24 cellular contexts compared by ENCODE assay signal in the genomic region with DNA sequence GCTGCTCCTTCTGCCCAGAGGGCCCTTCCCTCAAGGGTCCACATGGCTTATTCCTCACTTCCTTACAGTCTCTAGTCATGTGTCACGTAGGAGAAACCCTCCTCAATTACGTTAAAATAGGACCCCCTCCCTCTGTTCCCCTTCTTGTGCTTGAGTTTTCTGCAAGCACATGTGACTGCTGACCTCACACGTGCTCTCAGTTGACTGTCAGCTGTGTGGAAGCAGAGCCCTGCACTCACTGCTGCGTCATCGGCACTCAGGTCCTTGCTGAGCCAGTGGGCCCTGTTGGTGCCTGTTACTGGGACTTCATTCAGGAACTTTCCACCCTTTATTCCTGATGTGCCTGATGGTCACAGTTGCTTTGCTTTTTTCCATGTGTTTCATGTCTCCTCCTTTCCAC. TPM values are rescaled to one million over a fixed set of nuclear protein-coding genes. Genes with fewer than 3 reads are reported as not detected.
DNase-seq lines count a peak whose midpoint lies in the region; ATAC-seq and TF ChIP-seq lines count a peak whose summit lies in the region.
"Had no signal": no experiment of that assay in that cellular context is flagged by ENCODE, and none has a peak within 500 bp of the region (broad histone marks: within the 10 kb centered on the region; RNA-seq: fewer than 3 reads in every experiment).

No MANE protein-coding gene starts in this region.

- no peak for DNase-seq in activated CD4-positive, alpha-beta T cell treated with anti-CD3 and anti-CD28 coated beads for 36 hours
- no peak for DNase-seq in activated CD4-positive, alpha-beta T cell treated with anti-CD3 and anti-CD28 coated beads for 1 hour
- no peak for DNase-seq in GM23338 (ENCODE audit: low spot score)
- no peak for DNase-seq in activated naive CD8-positive, alpha-beta T cell treated with anti-CD3 and anti-CD28 coated beads for 36 hours
- no peak for DNase-seq in natural killer cell treated with Interleukin-12 subunit alpha and Interleukin-12 subunit beta and Interleukin-15 and Interleukin-18, amount 100 ng/mL, for 72 hours (ENCODE audit: low spot score)
- DNase-seq in tibial nerve (ENCODE audit: low spot score in 2 of 2) = no peak
- DNase-seq in COR-L47 (lab: John Stamatoyannopoulos, UW) = no peak
- DNase-seq in sigmoid colon = no peak
- DNase-seq: activated effector memory CD4-positive, alpha-beta T cell treated with anti-CD3 and anti-CD28 coated beads, Interleukin-2, amount 50 U/mL, for 16 hours; foreskin fibroblast; hippocampal formation; kidney; mammary epithelial cell; NCI-H146; NCI-H2227 treated with DMSO at 0.1 percent for 48 hours; PC-9; stimulated activated CD4-positive, alpha-beta T cell treated with anti-CD3 and anti-CD28 coated beads, Interleukin-12 subunit alpha, Interleukin-12 subunit beta, amount 100 ng/mL, for 4 hours; trophoblast cell had no signal

- H3K27ac Mint-ChIP-seq in activated CD4-positive, alpha-beta T cell treated with anti-CD3 and anti-CD28 coated beads for 36 hours = peak overlapping the region; percentile 59
- H3K27ac Mint-ChIP-seq in GM23338 = peak overlapping the region; percentile 36; the same call in 1 of the 2 replicates
- H3K27ac Mint-ChIP-seq in activated naive CD8-positive, alpha-beta T cell treated with anti-CD3 and anti-CD28 coated beads for 36 hours = peak overlapping the region; percentile 62
- H3K27ac Mint-ChIP-seq in natural killer cell treated with Interleukin-12 subunit alpha and Interleukin-12 subunit beta and Interleukin-15 and Interleukin-18, amount 100 ng/mL, for 72 hours = peak overlapping the region; percentile 83 to 84
- H3K27ac Mint-ChIP-seq: nephron had no signal

- H3K9me3 ChIP-seq in tibial nerve (no peaks in the 10 kb centered on the region), sigmoid colon (no peaks in the 10 kb centered on the region)
- H3K9me3 ChIP-seq: ascending aorta, BLaER1 had no signal

- H3K27me3 Mint-ChIP-seq in activated CD4-positive, alpha-beta T cell treated with anti-CD3 and anti-CD28 coated beads for 36 hours = no peaks in the 10 kb centered on the region
- peaks cover 2% of the 10 kb centered on the region for H3K27me3 Mint-ChIP-seq in GM23338 (ENCODE audit: insufficient read depth, low read depth, poor library complexity)
- no peaks in the 10 kb centered on the region for H3K27me3 Mint-ChIP-seq in activated naive CD8-positive, alpha-beta T cell treated with anti-CD3 and anti-CD28 coated beads for 36 hours
- no peaks in the 10 kb centered on the region for H3K27me3 Mint-ChIP-seq in natural killer cell treated with Interleukin-12 subunit alpha and Interleukin-12 subunit beta and Interleukin-15 and Interleukin-18, amount 100 ng/mL, for 72 hours

- WGBS in tibial nerve, 2 donors = 88 to 93% methylated on average over 5 of the region's 5 CpGs
- WGBS in sigmoid colon, 2 donors = 85 to 93% methylated on average over 5 of the region's 5 CpGs

- peaks cover 35% of the 10 kb centered on the region for H3K79me2 ChIP-seq in GM23338 (replicated peaks; ENCODE audit: insufficient read depth)

- CTCF ChIA-PET in activated CD4-positive, alpha-beta T cell treated with anti-CD3 and anti-CD28 coated beads for 36 hours (lab: Charles Lee) = interaction anchor here (1.4 kb wide), 1 partner anchor 11 kb away, joined by 3 read pairs; a partner anchor contains a TSS

- no peak for TF ChIP-seq CTCF in GM23338 (conservative IDR thresholded peaks at IDR 0.05; ENCODE audit: low read depth in 2 of 2)
- TF ChIP-seq CTCF in tibial nerve (IDR thresholded peaks at IDR 0.05) = no peak
- no peak for TF ChIP-seq CTCF in sigmoid colon (IDR thresholded peaks at IDR 0.05)

- H3F3A ChIP-seq in GM23338 (replicated peaks; ENCODE audit: low read depth) = no peaks in the 10 kb centered on the region

- intact Hi-C loops in activated CD4-positive, alpha-beta T cell treated with anti-CD3 and anti-CD28 coated beads for 36 hours (cut with DNase I, micrococcal nuclease) = no loop called here
- intact Hi-C loops in sigmoid colon (cut with DNase I) = no loop called here

- H2AFZ ChIP-seq in GM23338 = no peak overlapping the region
- H2AFZ ChIP-seq: PC-9 had no signal

- H4K20me1 ChIP-seq in GM23338 (replicated peaks; ENCODE audit: insufficient read depth) = peaks cover 29% of the 10 kb centered on the region

- no peaks in the 10 kb centered on the region for H3K4me1 ChIP-seq in GM23338 (ENCODE audit: insufficient read depth)
- no peaks in the 10 kb centered on the region for H3K4me1 ChIP-seq in tibial nerve
- H3K4me1 ChIP-seq in sigmoid colon = no peaks in the 10 kb centered on the region
- H3K4me1 ChIP-seq: ascending aorta had no signal

- H3K36me3 ChIP-seq in GM23338 (ENCODE audit: insufficient read depth) (peaks cover 61% of the 10 kb centered on the region), tibial nerve (peaks cover 0 to 99% (median 39%) of the 10 kb centered on the region in 3 donors), sigmoid colon (peaks cover 24 to 100% (median 50%) of the 10 kb centered on the region in 4 donors)

- no peak overlapping the region for H3K4me3 Mint-ChIP-seq in activated CD4-positive, alpha-beta T cell treated with anti-CD3 and anti-CD28 coated beads for 36 hours
- H3K4me3 Mint-ChIP-seq in GM23338 = no peak overlapping the region
- no peak overlapping the region for H3K4me3 Mint-ChIP-seq in activated naive CD8-positive, alpha-beta T cell treated with anti-CD3 and anti-CD28 coated beads for 36 hours
- peak overlapping the region; percentile 67 for H3K4me3 Mint-ChIP-seq in natural killer cell treated with Interleukin-12 subunit alpha and Interleukin-12 subunit beta and Interleukin-15 and Interleukin-18, amount 100 ng/mL, for 72 hours
- H3K4me3 Mint-ChIP-seq: nephron had no signal

- no peaks in the 10 kb centered on the region for H3K9me2 ChIP-seq in GM23338 (ENCODE audit: insufficient read depth)

- peaks cover 53% of the 10 kb centered on the region for H3K4me1 Mint-ChIP-seq in activated CD4-positive, alpha-beta T cell treated with anti-CD3 and anti-CD28 coated beads for 36 hours
- H3K4me1 Mint-ChIP-seq in GM23338 = no peaks in the 10 kb centered on the region
- peaks cover 59% of the 10 kb centered on the region for H3K4me1 Mint-ChIP-seq in activated naive CD8-positive, alpha-beta T cell treated with anti-CD3 and anti-CD28 coated beads for 36 hours
- peaks cover 47 to 53% of the 10 kb centered on the region in 2 donors for H3K4me1 Mint-ChIP-seq in natural killer cell treated with Interleukin-12 subunit alpha and Interleukin-12 subunit beta and Interleukin-15 and Interleukin-18, amount 100 ng/mL, for 72 hours (ENCODE audit: low read depth in 2 of 2)
- H3K4me1 Mint-ChIP-seq: nephron had no signal

- POLR2A ChIA-PET in activated CD4-positive, alpha-beta T cell treated with anti-CD3 and anti-CD28 coated beads for 36 hours (lab: Charles Lee) = no interaction called here

- H3K27ac ChIP-seq in GM23338 (ENCODE audit: low read depth) (no peak overlapping the region), tibial nerve (no peak overlapping the region), sigmoid colon (no peak overlapping the region)
- H3K27ac ChIP-seq: ascending aorta, BLaER1, PC-9, SK-N-MC had no signal

- no peak for ATAC-seq in activated CD4-positive, alpha-beta T cell treated with anti-CD3 and anti-CD28 coated beads for 36 hours
- no peak for ATAC-seq in GM23338
- ATAC-seq in natural killer cell treated with Interleukin-12 subunit alpha and Interleukin-12 subunit beta and Interleukin-15 and Interleukin-18, amount 100 ng/mL, for 72 hours = peak; percentile 20 to 51

- no peaks in the 10 kb centered on the region for H3K27me3 ChIP-seq in GM23338 (ENCODE audit: insufficient read depth)
- no peaks in the 10 kb centered on the region for H3K27me3 ChIP-seq in tibial nerve
- H3K27me3 ChIP-seq in sigmoid colon = no peaks in the 10 kb centered on the region
- H3K27me3 ChIP-seq: ascending aorta, BLaER1 had no signal

- no peak for TF ChIP-seq EP300 in tibial nerve (IDR thresholded peaks at IDR 0.05)
- no peak for TF ChIP-seq EP300 in sigmoid colon (IDR thresholded peaks at IDR 0.05)

- TF ChIP-seq POLR2A in tibial nerve (IDR thresholded peaks at IDR 0.05) (no peak), sigmoid colon (IDR thresholded peaks at IDR 0.05) (no peak)

- H3K4me3 ChIP-seq in GM23338 (no peak overlapping the region), tibial nerve (no peak overlapping the region), sigmoid colon (no peak overlapping the region)
- H3K4me3 ChIP-seq: ascending aorta, BLaER1, PC-9, SK-N-MC had no signal

- H3K9me3 Mint-ChIP-seq in activated CD4-positive, alpha-beta T cell treated with anti-CD3 and anti-CD28 coated beads for 36 hours (ENCODE audit: low read depth) = no peaks in the 10 kb centered on the region
- H3K9me3 Mint-ChIP-seq in GM23338 = no peaks in the 10 kb centered on the region
- no peaks in the 10 kb centered on the region for H3K9me3 Mint-ChIP-seq in activated naive CD8-positive, alpha-beta T cell treated with anti-CD3 and anti-CD28 coated beads for 36 hours
- no peaks in the 10 kb centered on the region for H3K9me3 Mint-ChIP-seq in natural killer cell treated with Interleukin-12 subunit alpha and Interleukin-12 subunit beta and Interleukin-15 and Interleukin-18, amount 100 ng/mL, for 72 hours
- H3K9me3 Mint-ChIP-seq: nephron had no signal

- H3K36me3 Mint-ChIP-seq in activated CD4-positive, alpha-beta T cell treated with anti-CD3 and anti-CD28 coated beads for 36 hours (ENCODE audit: low read depth) = peaks cover 75% of the 10 kb centered on the region
- peaks cover 89% of the 10 kb centered on the region for H3K36me3 Mint-ChIP-seq in GM23338 (ENCODE audit: low read depth)
- H3K36me3 Mint-ChIP-seq in activated naive CD8-positive, alpha-beta T cell treated with anti-CD3 and anti-CD28 coated beads for 36 hours = peaks cover 53% of the 10 kb centered on the region
- H3K36me3 Mint-ChIP-seq in natural killer cell treated with Interleukin-12 subunit alpha and Interleukin-12 subunit beta and Interleukin-15 and Interleukin-18, amount 100 ng/mL, for 72 hours = peaks cover 56% of the 10 kb centered on the region

- H3K4me2 ChIP-seq in GM23338 = no peak overlapping the region
- H3K4me2 ChIP-seq: BLaER1, PC-9 had no signal

RNA-seq across cellular contexts. Expression of a gene that starts 11.1 kb away (rescaled TPM):
- 10 to 100 TPM; 23.0 to 24.6 TPM for total RNA-seq in activated CD4-positive, alpha-beta T cell treated with anti-CD3 and anti-CD28 coated beads for 36 hours
- total RNA-seq in GM23338 (2014; rRNA removed; shearing (Covaris generic)) = 31.8 and 37.9 TPM in 2 replicates
- polyA plus RNA-seq in GM23338 (2016; fragmentation: Nextera tagmentation; extraction: Ambion mirVana) (12.3 and 15.3 TPM in 2 replicates), sigmoid colon (10 to 100 TPM; 16.2 to 19.2 (median 18.2) TPM)
- 10 to 100 TPM; 23.4 to 26.1 TPM for total RNA-seq in activated naive CD8-positive, alpha-beta T cell treated with anti-CD3 and anti-CD28 coated beads for 36 hours
- 10 to 100 TPM; 39.5 to 78.6 TPM for total RNA-seq in natural killer cell treated with Interleukin-12 subunit alpha and Interleukin-12 subunit beta and Interleukin-15 and Interleukin-18, amount 100 ng/mL, for 72 hours
- total RNA-seq in tibial nerve (10 to 100 TPM; 16.7 to 44.1 (median 33.6) TPM), sigmoid colon (10 to 100 TPM; 19.6 to 37.3 (median 32.4) TPM)

RNA-seq across cellular contexts. Expression of a gene that starts 45.1 kb away (rescaled TPM):
- under 1 TPM in 1 of 2 experiments, not detected in 1; 0.39 TPM for total RNA-seq in activated CD4-positive, alpha-beta T cell treated with anti-CD3 and anti-CD28 coated beads for 36 hours
- total RNA-seq in GM23338 (2014; rRNA removed; shearing (Covaris generic)) = not detected in 2 replicates
- polyA plus RNA-seq in GM23338 (2016; fragmentation: Nextera tagmentation; extraction: Ambion mirVana) = not detected in 2 replicates
- under 1 TPM in 1 of 2 experiments, not detected in 1; 0.31 TPM for total RNA-seq in activated naive CD8-positive, alpha-beta T cell treated with anti-CD3 and anti-CD28 coated beads for 36 hours
- under 1 TPM in 1 of 2 donors, not detected in 1; 0.05 TPM for total RNA-seq in natural killer cell treated with Interleukin-12 subunit alpha and Interleukin-12 subunit beta and Interleukin-15 and Interleukin-18, amount 100 ng/mL, for 72 hours
- not detected for total RNA-seq in tibial nerve
- not detected for total RNA-seq in sigmoid colon
- polyA plus RNA-seq in sigmoid colon = not detected
- total RNA-seq: A172, ascending aorta, kidney, M059J, mammary epithelial cell, PC-9 had no signal
- polyA plus RNA-seq: mammary epithelial cell had no signal

Comparison
In these comparisons a context has a peak if more than half of its experiments do, and no peak if none do; other contexts are left out.
1. ATAC-seq: peak in natural killer cell treated with Interleukin-12 subunit alpha and Interleukin-12 subunit beta and Interleukin-15 and Interleukin-18, amount 100 ng/mL, for 72 hours (2 of 2); none in activated CD4-positive, alpha-beta T cell treated with anti-CD3 and anti-CD28 coated beads for 36 hours (single experiment) and GM23338 (single experiment).
2. Peak in every context shown above with its lines, with median percentiles within 50 percentile points of each other: H3K27ac Mint-ChIP-seq.